ENCODE assay signal across 7 cellular contexts in the genomic region with DNA sequence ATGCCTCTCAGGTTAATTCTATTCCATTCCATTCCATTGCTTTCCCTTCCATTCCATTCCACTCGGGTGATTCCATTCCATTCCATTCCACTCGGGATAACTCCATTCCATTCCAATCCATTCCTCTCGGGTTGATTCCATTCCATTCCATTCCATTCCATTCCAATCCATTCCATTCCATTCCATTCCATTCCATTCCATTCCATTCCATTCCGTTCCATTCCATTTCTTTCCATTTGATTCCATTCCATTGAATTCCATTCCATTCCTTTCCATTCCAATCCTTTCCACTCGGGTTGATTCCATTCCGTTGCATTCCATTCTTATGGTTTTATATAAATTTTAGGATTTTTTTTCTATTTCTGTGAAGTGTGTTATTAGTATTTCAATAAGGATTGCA.
A peak's percentile ranks its signal among the peaks of the same experiment; 100 is the strongest.
DNase-seq lines count a peak whose midpoint lies in the region; ATAC-seq, FAIRE-seq and TF ChIP-seq lines count a peak whose summit lies in the region.
"Not testable (repeated sequence)": the region's sequence is repeated elsewhere in the genome, so short reads cannot be mapped to it uniquely, and the experiment has no call there.

No MANE protein-coding gene starts in this region.

- BruUV-seq in endothelial cell of umbilical vein (replicated peaks; lab: Mats Ljungman, UMichigan) = not testable (repeated sequence)

- peak; percentile 29 for ATAC-seq in GM18907 (IDR thresholded peaks at IDR 0.05; ENCODE audit: unreplicated experiment)
- peak; percentile 31 to 56 (median 34) for ATAC-seq in heart left ventricle
- ATAC-seq in mucosa of descending colon = peak; percentile 29
- ATAC-seq in sciatic nerve = peak; percentile 52

- POLR2A ChIA-PET in endothelial cell of umbilical vein (lab: Charles Lee) = not testable (repeated sequence)

- intact Hi-C loops in endothelial cell of umbilical vein (cut with micrococcal nuclease); mucosa of descending colon (cut with DNase I, micrococcal nuclease); sciatic nerve (cut with DNase I): not testable (repeated sequence)
- intact Hi-C loops in heart left ventricle (cut with DNase I) = loop anchor here in 1 of 10 donors (10.0 kb wide), 1 partner anchor 52 kb away; no protein-coding TSS in a partner anchor

- H3K4me3 ChIP-seq in HUES64 (ENCODE audit: low read length) (peak overlapping the region; percentile 22; the same call in 1 of the 2 replicates), iPS-20b (ENCODE audit: low read length) (peak overlapping the region; percentile 5; the same call in 1 of the 2 replicates)
- H3K4me3 ChIP-seq in endothelial cell of umbilical vein (replicated peaks in 1 of 3; ENCODE audit: insufficient read depth in 1 of 3, low read depth in 1 of 3, low read length in 3 of 3); heart left ventricle; mucosa of descending colon: not testable (repeated sequence)

- not testable (repeated sequence) for H3K27me3 ChIP-seq in HUES64 (ENCODE audit: insufficient read depth, low read length); endothelial cell of umbilical vein (ENCODE audit: control insufficient read depth in 2 of 2, insufficient read depth in 2 of 2, low read length in 2 of 2); heart left ventricle; iPS-20b (ENCODE audit: insufficient read depth, low read length)

- H3K36me3 ChIP-seq in HUES64 (ENCODE audit: insufficient read depth, low read length); endothelial cell of umbilical vein (ENCODE audit: control insufficient read depth in 2 of 2, extremely low read depth in 1 of 2, insufficient read depth in 2 of 2, low read length in 2 of 2); heart left ventricle; iPS-20b (ENCODE audit: insufficient read depth, low read depth, low read length); mucosa of descending colon (ENCODE audit: low read depth): not testable (repeated sequence)

- DNase-seq in endothelial cell of umbilical vein (ENCODE audit: low read depth, low spot score) = peak; percentile 11
- not testable (repeated sequence) for DNase-seq in heart left ventricle; mucosa of descending colon; sciatic nerve (ENCODE audit: low spot score)

- not testable (repeated sequence) for H3K27ac ChIP-seq in HUES64 (ENCODE audit: low read depth, low read length); endothelial cell of umbilical vein (ENCODE audit: insufficient read depth, low read depth, low read length); heart left ventricle; iPS-20b (ENCODE audit: low read length)

- not testable (repeated sequence) for H3K79me2 ChIP-seq in endothelial cell of umbilical vein (ENCODE audit: control insufficient read depth, insufficient read depth, low read length)

- not testable (repeated sequence) for TF ChIP-seq CTCF in endothelial cell of umbilical vein (IDR thresholded peaks at IDR 0.05; ENCODE audit: extremely low read depth in 1 of 2, insufficient read depth in 1 of 2, low read depth in 1 of 2, low read length in 2 of 2); heart left ventricle (IDR thresholded peaks at IDR 0.05); mucosa of descending colon (IDR thresholded peaks at IDR 0.05)

- not testable (repeated sequence) for H3K9ac ChIP-seq in HUES64 (ENCODE audit: low read depth, low read length); endothelial cell of umbilical vein (replicated peaks; ENCODE audit: extremely low read depth, insufficient read depth, low read length); iPS-20b (ENCODE audit: low read depth, low read length)

- dilution Hi-C loops in endothelial cell of umbilical vein (cut with MboI; ENCODE audit: extremely low pct_ligation_motif_present, low sequenced_read_pairs) = not testable (repeated sequence)

- not testable (repeated sequence) for H3K4me1 ChIP-seq in HUES64 (ENCODE audit: insufficient read depth, low read length); endothelial cell of umbilical vein (ENCODE audit: control insufficient read depth, extremely low read depth, insufficient read depth, low read length); heart left ventricle; iPS-20b (ENCODE audit: insufficient read depth, low read length); mucosa of descending colon (ENCODE audit: low read depth)

- not testable (repeated sequence) for FAIRE-seq in endothelial cell of umbilical vein (lab: Jason Lieb, UNC)

- WGBS in HUES64 = 79% methylated on average over 5 of the region's 6 CpGs
- 56 to 64% (median 58%) methylated on average over 6 of the region's 6 CpGs for WGBS in heart left ventricle, 4 donors

- H2AFZ ChIP-seq in endothelial cell of umbilical vein (ENCODE audit: low read depth, low read length) = not testable (repeated sequence)

- CTCF ChIA-PET in endothelial cell of umbilical vein (lab: Charles Lee) = not testable (repeated sequence)

- not testable (repeated sequence) for TF ChIP-seq POLR2A in endothelial cell of umbilical vein (IDR thresholded peaks at IDR 0.05; ENCODE audit: low read depth, low read length); heart left ventricle (IDR thresholded peaks at IDR 0.05)

- not testable (repeated sequence) for H3K4me2 ChIP-seq in endothelial cell of umbilical vein (ENCODE audit: insufficient read depth, low read length)

- H4K20me1 ChIP-seq in endothelial cell of umbilical vein (replicated peaks; ENCODE audit: control insufficient read depth, extremely low read depth, insufficient read depth, low read length) = not testable (repeated sequence)

- peaks cover 69% of the 10 kb centered on the region for H3K9me3 ChIP-seq in HUES64 (ENCODE audit: insufficient read depth, low read depth, low read length)
- peaks cover 33% of the 10 kb centered on the region for H3K9me3 ChIP-seq in endothelial cell of umbilical vein (replicated peaks; ENCODE audit: control insufficient read depth, insufficient read depth, low read length)
- H3K9me3 ChIP-seq in heart left ventricle = peaks cover 0 to 58% (median 24%) of the 10 kb centered on the region in 12 donors
- peaks cover 69% of the 10 kb centered on the region for H3K9me3 ChIP-seq in iPS-20b (ENCODE audit: insufficient read depth, low read depth, low read length)
- peaks cover 73% of the 10 kb centered on the region for H3K9me3 ChIP-seq in mucosa of descending colon

- not testable (repeated sequence) for H3K9me1 ChIP-seq in endothelial cell of umbilical vein (replicated peaks; ENCODE audit: control insufficient read depth, extremely low read depth, insufficient read depth, low read length)
